Comparison of ENCODE assay signal across 8 cellular contexts in genomic region chr12:49741882-49742620, GRCh38. TPM values are rescaled to one million over a fixed set of nuclear protein-coding genes. Genes with fewer than 3 reads are reported as not detected.
DNase-seq lines count a peak whose midpoint lies in the region; ATAC-seq and TF ChIP-seq lines count a peak whose summit lies in the region.

No MANE protein-coding gene starts in this region.

- no peaks in the 10 kb centered on the region for H3K36me3 ChIP-seq in BJ (ENCODE audit: control insufficient read depth, insufficient read depth, low read length)
- peaks cover 18% of the 10 kb centered on the region for H3K36me3 ChIP-seq in OCI-LY3 (replicated peaks; ENCODE audit: low read depth, low read length)
- peaks cover 0 to 6% of the 10 kb centered on the region in 2 donors for H3K36me3 ChIP-seq in muscle layer of duodenum (ENCODE audit: control insufficient read depth in 1 of 2, insufficient read depth in 2 of 2, low read length in 2 of 2)

- CTCF ChIA-PET in BJ (lab: Yijun Ruan, JAX): interaction anchor here (0.6 to 2.0 kb wide), 38 partner anchors 8 to 1107 kb away, joined by 3 to 14 read pairs (median 4); no protein-coding TSS in a partner anchor

- peaks cover 56% of the 10 kb centered on the region for H3K79me2 ChIP-seq in OCI-LY3 (ENCODE audit: low read length)

- H3K4me2 ChIP-seq in OCI-LY3 (ENCODE audit: low read length): peak overlapping the region; percentile 89

- peaks cover 52% of the 10 kb centered on the region for H4K20me1 ChIP-seq in OCI-LY3 (ENCODE audit: insufficient read depth, low read length)

- H3K9me3 ChIP-seq in OCI-LY3 (ENCODE audit: insufficient read depth, low read length) (no peaks in the 10 kb centered on the region), muscle layer of duodenum (ENCODE audit: control insufficient read depth in 1 of 2, low read length in 2 of 2) (no peaks in the 10 kb centered on the region)

- H3K27me3 ChIP-seq in BJ (ENCODE audit: control insufficient read depth, insufficient read depth, low read length): no peaks in the 10 kb centered on the region
- no peaks in the 10 kb centered on the region for H3K27me3 ChIP-seq in OCI-LY3 (ENCODE audit: low read depth, low read length)
- H3K27me3 ChIP-seq in muscle layer of duodenum (ENCODE audit: low read depth, low read length): no peaks in the 10 kb centered on the region

- H3K4me3 ChIP-seq in BJ (ENCODE audit: low read depth, low read length) (peak overlapping the region; percentile 76), OCI-LY3 (ENCODE audit: low read length) (peak overlapping the region; percentile 90), epithelial cell of proximal tubule (ENCODE audit: low read depth, low read length) (peak overlapping the region; percentile 82), muscle layer of duodenum (ENCODE audit: low read depth in 1 of 2, low read length in 2 of 2) (peak overlapping the region; percentile 83 to 91)

- H2AFZ ChIP-seq in OCI-LY3 (ENCODE audit: low read depth, low read length): no peak overlapping the region; the same call in 1 of the 2 replicates

- ATAC-seq in GM19324 (IDR thresholded peaks at IDR 0.05; ENCODE audit: low FRiP score, unreplicated experiment): peak; percentile 45
- ATAC-seq in HG03457 (IDR thresholded peaks at IDR 0.05; ENCODE audit: unreplicated experiment): peak; percentile 50

- peaks cover 16% of the 10 kb centered on the region for H3K4me1 ChIP-seq in OCI-LY3 (ENCODE audit: low read length)
- peaks cover 12 to 42% of the 10 kb centered on the region in 2 donors for H3K4me1 ChIP-seq in muscle layer of duodenum (ENCODE audit: control insufficient read depth in 1 of 2, insufficient read depth in 2 of 2, low read length in 2 of 2)

- DNase-seq in BJ (ENCODE audit: low read depth): peak; percentile 47
- DNase-seq in activated T-cell treated with anti-CD3 and anti-CD28 coated beads for 4 hours: peak; percentile 69
- no peak for DNase-seq in epithelial cell of proximal tubule (ENCODE audit: low read depth)
- peak; percentile 64 for DNase-seq in stimulated activated CD8-positive, alpha-beta memory T cell treated with anti-CD3 and anti-CD28 coated beads, Interleukin-7, amount 100 ng/mL, for 24 hours (ENCODE audit: low read depth)

- H3K9ac ChIP-seq in OCI-LY3 (ENCODE audit: low read length): peak overlapping the region; percentile 90

- H3K27ac ChIP-seq in OCI-LY3 (ENCODE audit: low read length) (peak overlapping the region; percentile 87), muscle layer of duodenum (ENCODE audit: low read length) (peak overlapping the region; percentile 95)

- TF ChIP-seq CTCF in BJ (IDR thresholded peaks at IDR 0.05; ENCODE audit: insufficient read depth, low read depth, low read length) (no peak), OCI-LY3 (IDR thresholded peaks at IDR 0.05; ENCODE audit: low read depth, low read length) (no peak), epithelial cell of proximal tubule (conservative IDR thresholded peaks at IDR 0.05; ENCODE audit: low read depth, low read length) (no peak)

- POLR2A ChIA-PET in BJ (lab: Charles Lee): interaction anchor here (0.7 to 1.0 kb wide), 4 partner anchors 24 to 186 kb away, joined by 3 to 6 read pairs (median 4); no protein-coding TSS in a partner anchor

RNA-seq across cellular contexts. Expression of gene TMBIM6, which starts 0.7 kb away (rescaled TPM):
- 771 and 1,002 TPM in 2 replicates for polyA plus RNA-seq in BJ (2011; rRNA removed)
- polyA minus RNA-seq in BJ (2011; rRNA and poly(A)+ RNA removed): 210 and 250 TPM in 2 replicates
- total RNA-seq in epithelial cell of proximal tubule: 429 and 436 TPM in 2 replicates

RNA-seq across cellular contexts. Expression of gene FMNL3, which starts 34.8 kb away (rescaled TPM):
- 10.6 and 13.3 TPM in 2 replicates for polyA plus RNA-seq in BJ (2011; rRNA removed)
- polyA minus RNA-seq in BJ (2011; rRNA and poly(A)+ RNA removed): 28.3 and 32.5 TPM in 2 replicates
- 21.3 and 21.7 TPM in 2 replicates for total RNA-seq in epithelial cell of proximal tubule
